Comparison of ENCODE assay signal across 28 cellular contexts in the genomic region with DNA sequence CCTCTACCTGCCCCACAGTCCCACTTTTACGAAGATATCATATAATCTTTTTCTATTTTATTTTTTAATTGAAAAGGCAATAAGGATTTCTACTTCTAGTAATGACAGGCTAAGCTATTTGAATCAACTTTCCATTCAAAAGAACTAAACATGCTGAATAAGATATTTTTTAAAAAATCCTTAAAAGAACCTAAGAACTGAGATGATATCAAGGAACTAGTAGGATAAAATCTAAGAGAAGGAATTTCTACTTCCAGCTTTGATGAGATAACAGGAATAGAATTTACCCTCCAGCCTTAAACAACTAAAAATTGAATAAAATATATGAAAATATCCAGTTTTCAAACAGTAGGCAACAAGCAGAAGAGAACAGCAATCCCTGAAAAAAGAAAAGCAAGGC.
"Had no signal": no experiment of that assay in that cellular context is flagged by ENCODE, and none has a peak within 500 bp of the region (broad histone marks: within the 10 kb centered on the region; RNA-seq: fewer than 3 reads in every experiment).

No MANE protein-coding gene starts in this region.

- H3K9me3 Mint-ChIP-seq: stimulated activated effector memory CD8-positive, alpha-beta T cell treated with anti-CD3 and anti-CD28 coated beads, Interleukin-12 subunit alpha, Interleukin-12 subunit beta, amount 100 ng/mL, for 72 hours; stimulated activated memory B cell treated with anti-CD40 and anti-IgM and Interleukin-4, amounts not matched to agents 10 μg/mL and 1 μg/mL and 100 μg/mL, for 72 hours; stimulated activated naive B cell treated with anti-CD40 and anti-IgM and Interleukin-4, amounts not matched to agents 10 μg/mL and 1 μg/mL and 100 μg/mL, for 72 hours; stimulated activated naive CD8-positive, alpha-beta T cell treated with anti-CD3 and anti-CD28 coated beads, Interleukin-15, amount 100 ng/mL, for 72 hours; stimulated activated naive CD8-positive, alpha-beta T cell treated with anti-CD3 and anti-CD28 coated beads, Interleukin-15, Interleukin-2, amounts not matched to agents 100 ng/mL and 50 ng/mL, for 24 hours; type B pancreatic cell had no signal

- H3K27ac Mint-ChIP-seq: stimulated activated effector memory CD8-positive, alpha-beta T cell treated with anti-CD3 and anti-CD28 coated beads, Interleukin-12 subunit alpha, Interleukin-12 subunit beta, amount 100 ng/mL, for 72 hours; stimulated activated memory B cell treated with anti-CD40 and anti-IgM and Interleukin-4, amounts not matched to agents 10 μg/mL and 1 μg/mL and 100 μg/mL, for 72 hours; stimulated activated naive B cell treated with anti-CD40 and anti-IgM and Interleukin-4, amounts not matched to agents 10 μg/mL and 1 μg/mL and 100 μg/mL, for 72 hours; type B pancreatic cell had no signal

- H3K36me3 Mint-ChIP-seq: stimulated activated memory B cell treated with anti-CD40 and anti-IgM and Interleukin-4, amounts not matched to agents 10 μg/mL and 1 μg/mL and 100 μg/mL, for 72 hours; type B pancreatic cell had no signal

- H3K36me3 ChIP-seq: stomach, suprapubic skin, thoracic aorta, thyroid gland, tibial artery, tibial nerve, transverse colon, upper lobe of left lung, upper lobe of right lung, uterus, vagina had no signal

- H3K4me1 ChIP-seq: suprapubic skin, tibial artery, transverse colon, upper lobe of left lung, upper lobe of right lung, uterus, vagina had no signal

- H3K27me3 Mint-ChIP-seq: stimulated activated memory B cell treated with anti-CD40 and anti-IgM and Interleukin-4, amounts not matched to agents 10 μg/mL and 1 μg/mL and 100 μg/mL, for 72 hours; stimulated activated naive B cell treated with anti-CD40 and anti-IgM and Interleukin-4, amounts not matched to agents 10 μg/mL and 1 μg/mL and 100 μg/mL, for 72 hours; stimulated activated naive CD8-positive, alpha-beta T cell treated with anti-CD3 and anti-CD28 coated beads, Interleukin-15, amount 100 ng/mL, for 72 hours; stimulated activated naive CD8-positive, alpha-beta T cell treated with anti-CD3 and anti-CD28 coated beads, Interleukin-15, Interleukin-2, amounts not matched to agents 100 ng/mL and 50 ng/mL, for 24 hours; type B pancreatic cell had no signal

- H3K4me3 ChIP-seq: stomach, suprapubic skin, testis, thoracic aorta, thyroid gland, tibial artery, tibial nerve, transverse colon, upper lobe of left lung, upper lobe of right lung, uterus, vagina had no signal

- ATAC-seq: stimulated activated effector memory CD8-positive, alpha-beta T cell treated with anti-CD3 and anti-CD28 coated beads, Interleukin-12 subunit alpha, Interleukin-12 subunit beta, amount 100 ng/mL, for 72 hours; stimulated activated memory B cell treated with anti-CD40 and anti-IgM and Interleukin-4, amounts not matched to agents 10 μg/mL and 1 μg/mL and 100 μg/mL, for 72 hours; stimulated activated naive B cell treated with anti-CD40 and anti-IgM and Interleukin-4, amounts not matched to agents 10 μg/mL and 1 μg/mL and 100 μg/mL, for 72 hours; stimulated activated naive CD8-positive, alpha-beta T cell treated with anti-CD3 and anti-CD28 coated beads, Interleukin-15, amount 100 ng/mL, for 72 hours; stimulated activated naive CD8-positive, alpha-beta T cell treated with anti-CD3 and anti-CD28 coated beads, Interleukin-15, Interleukin-2, amounts not matched to agents 100 U/mL and 50 U/mL, for 24 hours; upper lobe of right lung had no signal

- FAIRE-seq: urothelium cell line had no signal

- H3K4me1 Mint-ChIP-seq: stimulated activated effector memory CD8-positive, alpha-beta T cell treated with anti-CD3 and anti-CD28 coated beads, Interleukin-12 subunit alpha, Interleukin-12 subunit beta, amount 100 ng/mL, for 72 hours had no signal

- H3K27me3 ChIP-seq: stomach, suprapubic skin, testis, thyroid gland, tibial artery, tibial nerve, transverse colon, upper lobe of left lung, upper lobe of right lung, uterus, vagina had no signal

- DNase-seq: stimulated activated CD4-positive, alpha-beta T cell treated with anti-CD3 and anti-CD28 coated beads, Interleukin-2, amount 100 ng/mL, for 48 hours; stimulated activated CD4-positive, alpha-beta T cell treated with anti-CD3 and anti-CD28 coated beads, Interleukin-4, amount 100 ng/mL, for 1 hour; stimulated activated CD4-positive, alpha-beta T cell treated with anti-CD3 and anti-CD28 coated beads, Interleukin-4, amount 100 ng/mL, for 24 hours; stimulated activated CD4-positive, alpha-beta T cell treated with anti-CD3 and anti-CD28 coated beads, Interleukin-4, amount 100 ng/mL, for 4 hours; stimulated activated CD8-positive, alpha-beta memory T cell treated with anti-CD3 and anti-CD28 coated beads, Interleukin-4, amount 100 ng/mL, for 48 hours; stimulated activated naive B cell treated with anti-CD40 and anti-IgM and Interleukin-4, amounts not matched to agents 10 μg/mL and 1 μg/mL and 100 μg/mL, for 72 hours; stimulated activated naive CD4-positive, alpha-beta T cell; stimulated activated naive CD4-positive, alpha-beta T cell treated with Interleukin-2 at 50 U/mL for 16 hours; stimulated activated naive CD8-positive, alpha-beta T cell treated with anti-CD3 and anti-CD28 coated beads, Interleukin-15, amount 100 ng/mL, for 72 hours; stimulated activated naive CD8-positive, alpha-beta T cell treated with anti-CD3 and anti-CD28 coated beads, Interleukin-15, Interleukin-2, amounts not matched to agents 100 U/mL and 50 U/mL, for 24 hours; stomach; substantia nigra; testis; thyroid gland; tibial artery; transverse colon; upper lobe of left lung; upper lobe of right lung; uterus had no signal

- H3K27ac ChIP-seq: stomach, suprapubic skin, testis, thoracic aorta, thyroid gland, tibial artery, tibial nerve, transverse colon, upper lobe of left lung, upper lobe of right lung, uterus, vagina had no signal

- H3K4me3 Mint-ChIP-seq: stimulated activated effector memory CD8-positive, alpha-beta T cell treated with anti-CD3 and anti-CD28 coated beads, Interleukin-12 subunit alpha, Interleukin-12 subunit beta, amount 100 ng/mL, for 72 hours; stimulated activated memory B cell treated with anti-CD40 and anti-IgM and Interleukin-4, amounts not matched to agents 10 μg/mL and 1 μg/mL and 100 μg/mL, for 72 hours; stimulated activated naive B cell treated with anti-CD40 and anti-IgM and Interleukin-4, amounts not matched to agents 10 μg/mL and 1 μg/mL and 100 μg/mL, for 72 hours; stimulated activated naive CD8-positive, alpha-beta T cell treated with anti-CD3 and anti-CD28 coated beads, Interleukin-15, amount 100 ng/mL, for 72 hours; stimulated activated naive CD8-positive, alpha-beta T cell treated with anti-CD3 and anti-CD28 coated beads, Interleukin-15, Interleukin-2, amounts not matched to agents 100 ng/mL and 50 ng/mL, for 24 hours; type B pancreatic cell had no signal

- H3K9me3 ChIP-seq: stomach, suprapubic skin, testis, thoracic aorta, thyroid gland, tibial artery, tibial nerve, transverse colon, upper lobe of left lung, upper lobe of right lung, uterus, vagina had no signal
